ENCODE assay signal across 2 cellular contexts in the genomic region with DNA sequence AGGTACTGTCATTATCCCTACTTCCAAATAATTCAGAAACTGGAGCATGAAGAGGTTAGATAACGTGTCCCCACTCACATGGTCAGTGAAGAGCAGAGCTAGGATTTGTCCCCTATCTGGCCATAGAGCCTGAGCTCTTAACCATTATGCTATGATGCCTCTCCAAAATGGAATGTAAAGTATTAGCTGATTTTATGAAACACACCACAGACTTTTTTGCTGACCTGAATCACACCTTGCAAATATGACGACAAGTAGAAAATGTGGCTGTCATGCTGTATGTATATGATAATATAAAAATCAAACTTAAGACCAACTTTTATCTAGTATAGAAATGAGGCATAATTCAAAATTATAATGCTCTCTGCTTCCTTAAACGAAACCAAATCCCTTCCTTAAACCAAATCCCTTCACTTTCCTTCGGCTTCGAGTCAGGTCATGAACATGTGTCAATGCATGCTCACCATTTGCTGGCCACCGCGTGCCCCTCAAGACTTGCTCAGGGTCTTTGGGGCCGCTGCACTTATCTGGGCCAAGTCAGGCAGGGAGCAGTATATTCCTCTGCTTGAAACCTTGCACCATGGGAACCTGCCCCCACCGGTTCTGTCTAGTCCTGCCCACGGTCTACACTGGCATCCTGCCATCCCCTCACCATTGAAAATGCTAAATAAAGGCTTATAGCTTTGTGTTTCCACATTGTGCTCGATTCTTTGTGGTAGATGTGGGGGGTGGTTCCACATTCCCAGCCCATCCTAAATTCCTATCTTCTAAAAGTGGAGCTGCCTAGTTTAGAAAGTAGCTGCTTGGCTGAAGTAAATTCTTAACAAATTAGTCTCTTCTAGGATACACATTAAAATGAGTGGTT.
TF ChIP-seq lines count a peak whose summit lies in the region.

No MANE protein-coding gene starts in this region.

TF ChIP-seq in SK-N-SH, 30 proteins besides CTCF, POLR2A, EP300 and RAD21 (continued from another document):
- TF ChIP-seq, protein P1, sequence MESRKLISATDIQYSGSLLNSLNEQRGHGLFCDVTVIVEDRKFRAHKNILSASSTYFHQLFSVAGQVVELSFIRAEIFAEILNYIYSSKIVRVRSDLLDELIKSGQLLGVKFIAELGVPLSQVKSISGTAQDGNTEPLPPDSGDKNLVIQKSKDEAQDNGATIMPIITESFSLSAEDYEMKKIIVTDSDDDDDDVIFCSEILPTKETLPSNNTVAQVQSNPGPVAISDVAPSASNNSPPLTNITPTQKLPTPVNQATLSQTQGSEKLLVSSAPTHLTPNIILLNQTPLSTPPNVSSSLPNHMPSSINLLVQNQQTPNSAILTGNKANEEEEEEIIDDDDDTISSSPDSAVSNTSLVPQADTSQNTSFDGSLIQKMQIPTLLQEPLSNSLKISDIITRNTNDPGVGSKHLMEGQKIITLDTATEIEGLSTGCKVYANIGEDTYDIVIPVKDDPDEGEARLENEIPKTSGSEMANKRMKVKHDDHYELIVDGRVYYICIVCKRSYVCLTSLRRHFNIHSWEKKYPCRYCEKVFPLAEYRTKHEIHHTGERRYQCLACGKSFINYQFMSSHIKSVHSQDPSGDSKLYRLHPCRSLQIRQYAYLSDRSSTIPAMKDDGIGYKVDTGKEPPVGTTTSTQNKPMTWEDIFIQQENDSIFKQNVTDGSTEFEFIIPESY (IDR thresholded peaks at IDR 0.05; ENCODE audit: borderline replicate concordance, low read depth): no peak
- no peak for TF ChIP-seq FOXJ3 (CRISPR knock-in tag; IDR thresholded peaks at IDR 0.05)
- TF ChIP-seq, protein P2, sequence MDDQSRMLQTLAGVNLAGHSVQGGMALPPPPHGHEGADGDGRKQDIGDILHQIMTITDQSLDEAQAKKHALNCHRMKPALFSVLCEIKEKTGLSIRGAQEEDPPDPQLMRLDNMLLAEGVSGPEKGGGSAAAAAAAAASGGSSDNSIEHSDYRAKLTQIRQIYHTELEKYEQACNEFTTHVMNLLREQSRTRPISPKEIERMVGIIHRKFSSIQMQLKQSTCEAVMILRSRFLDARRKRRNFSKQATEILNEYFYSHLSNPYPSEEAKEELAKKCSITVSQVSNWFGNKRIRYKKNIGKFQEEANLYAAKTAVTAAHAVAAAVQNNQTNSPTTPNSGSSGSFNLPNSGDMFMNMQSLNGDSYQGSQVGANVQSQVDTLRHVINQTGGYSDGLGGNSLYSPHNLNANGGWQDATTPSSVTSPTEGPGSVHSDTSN (IDR thresholded peaks at IDR 0.05): no peak
- TF ChIP-seq MEF2A (IDR thresholded peaks at IDR 0.05; ENCODE audit: borderline replicate concordance, low read depth): no peak
- TF ChIP-seq FOSL2 (IDR thresholded peaks at IDR 0.05; ENCODE audit: borderline replicate concordance, low read depth): no peak
- TF ChIP-seq CHD2 (IDR thresholded peaks at IDR 0.05; ENCODE audit: low read length, partially characterized antibody): no peak
TF ChIP-seq in SK-N-SH: peak in this region for 0.

TF ChIP-seq in SK-N-SH treated with all-trans-retinoic acid at 6 μM for 48 hours, 23 proteins besides CTCF, POLR2A, EP300 and RAD21 (continued from another document):
- no peak for TF ChIP-seq ZNF8 (CRISPR knock-in tag; IDR thresholded peaks at IDR 0.05)
- TF ChIP-seq ZC3H10 (CRISPR knock-in tag; IDR thresholded peaks at IDR 0.05): no peak
- TF ChIP-seq, protein P3, sequence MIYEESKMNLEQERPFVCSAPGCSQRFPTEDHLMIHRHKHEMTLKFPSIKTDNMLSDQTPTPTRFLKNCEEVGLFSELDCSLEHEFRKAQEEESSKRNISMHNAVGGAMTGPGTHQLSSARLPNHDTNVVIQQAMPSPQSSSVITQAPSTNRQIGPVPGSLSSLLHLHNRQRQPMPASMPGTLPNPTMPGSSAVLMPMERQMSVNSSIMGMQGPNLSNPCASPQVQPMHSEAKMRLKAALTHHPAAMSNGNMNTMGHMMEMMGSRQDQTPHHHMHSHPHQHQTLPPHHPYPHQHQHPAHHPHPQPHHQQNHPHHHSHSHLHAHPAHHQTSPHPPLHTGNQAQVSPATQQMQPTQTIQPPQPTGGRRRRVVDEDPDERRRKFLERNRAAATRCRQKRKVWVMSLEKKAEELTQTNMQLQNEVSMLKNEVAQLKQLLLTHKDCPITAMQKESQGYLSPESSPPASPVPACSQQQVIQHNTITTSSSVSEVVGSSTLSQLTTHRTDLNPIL (CRISPR knock-in tag; IDR thresholded peaks at IDR 0.05; ENCODE audit: low read depth): no peak
- TF ChIP-seq ISL1 (CRISPR knock-in tag; IDR thresholded peaks at IDR 0.05): no peak
- TF ChIP-seq, protein P4, sequence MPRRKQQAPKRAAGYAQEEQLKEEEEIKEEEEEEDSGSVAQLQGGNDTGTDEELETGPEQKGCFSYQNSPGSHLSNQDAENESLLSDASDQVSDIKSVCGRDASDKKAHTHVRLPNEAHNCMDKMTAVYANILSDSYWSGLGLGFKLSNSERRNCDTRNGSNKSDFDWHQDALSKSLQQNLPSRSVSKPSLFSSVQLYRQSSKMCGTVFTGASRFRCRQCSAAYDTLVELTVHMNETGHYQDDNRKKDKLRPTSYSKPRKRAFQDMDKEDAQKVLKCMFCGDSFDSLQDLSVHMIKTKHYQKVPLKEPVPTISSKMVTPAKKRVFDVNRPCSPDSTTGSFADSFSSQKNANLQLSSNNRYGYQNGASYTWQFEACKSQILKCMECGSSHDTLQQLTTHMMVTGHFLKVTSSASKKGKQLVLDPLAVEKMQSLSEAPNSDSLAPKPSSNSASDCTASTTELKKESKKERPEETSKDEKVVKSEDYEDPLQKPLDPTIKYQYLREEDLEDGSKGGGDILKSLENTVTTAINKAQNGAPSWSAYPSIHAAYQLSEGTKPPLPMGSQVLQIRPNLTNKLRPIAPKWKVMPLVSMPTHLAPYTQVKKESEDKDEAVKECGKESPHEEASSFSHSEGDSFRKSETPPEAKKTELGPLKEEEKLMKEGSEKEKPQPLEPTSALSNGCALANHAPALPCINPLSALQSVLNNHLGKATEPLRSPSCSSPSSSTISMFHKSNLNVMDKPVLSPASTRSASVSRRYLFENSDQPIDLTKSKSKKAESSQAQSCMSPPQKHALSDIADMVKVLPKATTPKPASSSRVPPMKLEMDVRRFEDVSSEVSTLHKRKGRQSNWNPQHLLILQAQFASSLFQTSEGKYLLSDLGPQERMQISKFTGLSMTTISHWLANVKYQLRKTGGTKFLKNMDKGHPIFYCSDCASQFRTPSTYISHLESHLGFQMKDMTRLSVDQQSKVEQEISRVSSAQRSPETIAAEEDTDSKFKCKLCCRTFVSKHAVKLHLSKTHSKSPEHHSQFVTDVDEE (CRISPR knock-in tag; IDR thresholded peaks at IDR 0.05): no peak
- TF ChIP-seq PPARA (CRISPR knock-in tag; IDR thresholded peaks at IDR 0.05; ENCODE audit: borderline replicate concordance): no peak
- TF ChIP-seq ZNF70 (CRISPR knock-in tag; IDR thresholded peaks at IDR 0.05): no peak
- no peak for TF ChIP-seq TOX (CRISPR knock-in tag; IDR thresholded peaks at IDR 0.05; ENCODE audit: borderline replicate concordance)
- TF ChIP-seq, protein P5, sequence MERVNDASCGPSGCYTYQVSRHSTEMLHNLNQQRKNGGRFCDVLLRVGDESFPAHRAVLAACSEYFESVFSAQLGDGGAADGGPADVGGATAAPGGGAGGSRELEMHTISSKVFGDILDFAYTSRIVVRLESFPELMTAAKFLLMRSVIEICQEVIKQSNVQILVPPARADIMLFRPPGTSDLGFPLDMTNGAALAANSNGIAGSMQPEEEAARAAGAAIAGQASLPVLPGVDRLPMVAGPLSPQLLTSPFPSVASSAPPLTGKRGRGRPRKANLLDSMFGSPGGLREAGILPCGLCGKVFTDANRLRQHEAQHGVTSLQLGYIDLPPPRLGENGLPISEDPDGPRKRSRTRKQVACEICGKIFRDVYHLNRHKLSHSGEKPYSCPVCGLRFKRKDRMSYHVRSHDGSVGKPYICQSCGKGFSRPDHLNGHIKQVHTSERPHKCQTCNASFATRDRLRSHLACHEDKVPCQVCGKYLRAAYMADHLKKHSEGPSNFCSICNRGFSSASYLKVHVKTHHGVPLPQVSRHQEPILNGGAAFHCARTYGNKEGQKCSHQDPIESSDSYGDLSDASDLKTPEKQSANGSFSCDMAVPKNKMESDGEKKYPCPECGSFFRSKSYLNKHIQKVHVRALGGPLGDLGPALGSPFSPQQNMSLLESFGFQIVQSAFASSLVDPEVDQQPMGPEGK (CRISPR knock-in tag; IDR thresholded peaks at IDR 0.05; ENCODE audit: borderline replicate concordance): no peak
- no peak for TF ChIP-seq TCF4 (CRISPR knock-in tag; IDR thresholded peaks at IDR 0.05; ENCODE audit: borderline replicate concordance)
- TF ChIP-seq BACH2 (CRISPR knock-in tag; IDR thresholded peaks at IDR 0.05; ENCODE audit: borderline replicate concordance): no peak
- no peak for TF ChIP-seq ESRRG (CRISPR knock-in tag; IDR thresholded peaks at IDR 0.05)
- no peak for TF ChIP-seq RARB (CRISPR knock-in tag; IDR thresholded peaks at IDR 0.05)
TF ChIP-seq in SK-N-SH treated with all-trans-retinoic acid at 6 μM for 48 hours: peak in this region for 0.
